ENCODE assay signal across 25 cellular contexts in genomic region chr6:116575227-116575626, GRCh38. TPM values are rescaled to one million over a fixed set of nuclear protein-coding genes. Genes with fewer than 3 reads are reported as not detected.
DNase-seq lines count a peak whose midpoint lies in the region; ATAC-seq and TF ChIP-seq lines count a peak whose summit lies in the region.
"Had no signal": no experiment of that assay in that cellular context is flagged by ENCODE, and none has a peak within 500 bp of the region (broad histone marks: within the 10 kb centered on the region; RNA-seq: fewer than 3 reads in every experiment).

No MANE protein-coding gene starts in this region.

- H3K4me3 ChIP-seq in SK-N-SH (ENCODE audit: low read depth in 2 of 2, low read length in 1 of 2) = no peak overlapping the region
- H3K4me3 ChIP-seq: BLaER1 treated with 17β-estradiol and CSF1 and Interleukin-3, amounts not matched to agents 10 nM and 100 nM; GM12878; GM23248 had no signal

- peak overlapping the region; percentile 40 for H3K27ac Mint-ChIP-seq in stimulated activated effector memory CD8-positive, alpha-beta T cell treated with anti-CD3 and anti-CD28 coated beads, Interleukin-12 subunit alpha, Interleukin-12 subunit beta, amount 100 ng/mL, for 72 hours
- H3K27ac Mint-ChIP-seq in activated CD4-positive, alpha-beta T cell treated with anti-CD3 and anti-CD28 coated beads, Interleukin-2, amount 10 ng/mL, durations not matched to agents 24 days and 14 days = no peak overlapping the region
- H3K27ac Mint-ChIP-seq: CD4-positive, alpha-beta T cell; CD8-positive, alpha-beta memory T cell had no signal

- peaks cover 76% of the 10 kb centered on the region for H3K36me3 Mint-ChIP-seq in stimulated activated effector memory CD8-positive, alpha-beta T cell treated with anti-CD3 and anti-CD28 coated beads, Interleukin-12 subunit alpha, Interleukin-12 subunit beta, amount 100 ng/mL, for 72 hours
- peaks cover 38% of the 10 kb centered on the region for H3K36me3 Mint-ChIP-seq in activated CD4-positive, alpha-beta T cell treated with anti-CD3 and anti-CD28 coated beads, Interleukin-2, amount 10 ng/mL, durations not matched to agents 24 days and 14 days (ENCODE audit: low read depth)
- peaks cover 30% of the 10 kb centered on the region for H3K36me3 Mint-ChIP-seq in activated T-cell treated with anti-CD3 and anti-CD28 coated beads, Interleukin-2, amount 50 U/mL, for 4 hours (ENCODE audit: insufficient read depth)

- H3K9me2 ChIP-seq in SK-N-SH = no peaks in the 10 kb centered on the region

- no peak for TF ChIP-seq CTCF in SK-N-SH (IDR thresholded peaks at IDR 0.05)

- POLR2A ChIA-PET in SK-N-SH (lab: Yijun Ruan, JAX) = no interaction called here

- peaks cover under 1 to 10% of the 10 kb centered on the region in 2 experiments; a peak in 3 of 4 replicates for H3K4me1 ChIP-seq in SK-N-SH (ENCODE audit: control insufficient read depth in 1 of 2, insufficient read depth in 2 of 2, low read depth in 1 of 2, low read length in 1 of 2)
- H3K4me1 ChIP-seq: BE2C had no signal

- 94% methylated on average over 2 of the region's 2 CpGs for WGBS in SK-N-SH (ENCODE audit: low lambda C conversion rate)

- ATAC-seq in SK-N-SH treated with all-trans-retinoic acid at 6 μM for 48 hours = no peak
- ATAC-seq in stimulated activated effector memory CD8-positive, alpha-beta T cell treated with anti-CD3 and anti-CD28 coated beads, Interleukin-12 subunit alpha, Interleukin-12 subunit beta, amount 100 ng/mL, for 72 hours = no peak
- ATAC-seq in activated T-cell treated with anti-CD3 and anti-CD28 coated beads, Interleukin-2, amount 50 U/mL, for 4 hours = no peak
- ATAC-seq: GM12878 had no signal

- H3K4me2 ChIP-seq in SK-N-SH = no peak overlapping the region
- H3K4me2 ChIP-seq: BLaER1 treated with 17β-estradiol and CSF1 and Interleukin-3, amounts not matched to agents 10 nM and 100 nM had no signal

- peaks cover 7% of the 10 kb centered on the region for H3F3A ChIP-seq in SK-N-SH (replicated peaks; ENCODE audit: insufficient read depth)

- intact Hi-C loops in activated CD4-positive, alpha-beta T cell treated with anti-CD3 and anti-CD28 coated beads, Interleukin-2, amount 10 ng/mL, durations not matched to agents 24 days and 14 days (cut with micrococcal nuclease) = loop anchor here (10.0 kb wide), 1 partner anchor 1580 kb away; no protein-coding TSS in a partner anchor

- H2AFZ ChIP-seq in SK-N-SH (ENCODE audit: low read depth) = no peak overlapping the region
- H2AFZ ChIP-seq: GM23248 had no signal

- no peaks in the 10 kb centered on the region for H3K9me3 Mint-ChIP-seq in stimulated activated effector memory CD8-positive, alpha-beta T cell treated with anti-CD3 and anti-CD28 coated beads, Interleukin-12 subunit alpha, Interleukin-12 subunit beta, amount 100 ng/mL, for 72 hours
- no peaks in the 10 kb centered on the region for H3K9me3 Mint-ChIP-seq in activated CD4-positive, alpha-beta T cell treated with anti-CD3 and anti-CD28 coated beads, Interleukin-2, amount 10 ng/mL, durations not matched to agents 24 days and 14 days
- H3K9me3 Mint-ChIP-seq in activated T-cell treated with anti-CD3 and anti-CD28 coated beads, Interleukin-2, amount 50 U/mL, for 4 hours = no peaks in the 10 kb centered on the region
- H3K9me3 Mint-ChIP-seq: CD4-positive, alpha-beta T cell; CD8-positive, alpha-beta memory T cell had no signal

- no peaks in the 10 kb centered on the region for H3K27me3 ChIP-seq in SK-N-SH (ENCODE audit: insufficient read depth)
- H3K27me3 ChIP-seq: BE2C; BLaER1 treated with 17β-estradiol and CSF1 and Interleukin-3, amounts not matched to agents 10 nM and 100 nM had no signal

- peaks cover 46% of the 10 kb centered on the region for H3K4me1 Mint-ChIP-seq in stimulated activated effector memory CD8-positive, alpha-beta T cell treated with anti-CD3 and anti-CD28 coated beads, Interleukin-12 subunit alpha, Interleukin-12 subunit beta, amount 100 ng/mL, for 72 hours
- H3K4me1 Mint-ChIP-seq in activated CD4-positive, alpha-beta T cell treated with anti-CD3 and anti-CD28 coated beads, Interleukin-2, amount 10 ng/mL, durations not matched to agents 24 days and 14 days = peaks cover 36% of the 10 kb centered on the region
- peaks cover 54% of the 10 kb centered on the region for H3K4me1 Mint-ChIP-seq in activated T-cell treated with anti-CD3 and anti-CD28 coated beads, Interleukin-2, amount 50 U/mL, for 4 hours (ENCODE audit: low read depth)

- TF ChIP-seq EP300 in SK-N-SH (IDR thresholded peaks at IDR 0.05; ENCODE audit: borderline replicate concordance in 1 of 2, low read depth in 1 of 2, low read length in 1 of 2) = no peak

- no peak overlapping the region for H3K27ac ChIP-seq in SK-N-SH (ENCODE audit: low read depth in 2 of 2, low read length in 1 of 2)
- H3K27ac ChIP-seq: 22Rv1; BLaER1 treated with 17β-estradiol and CSF1 and Interleukin-3, amounts not matched to agents 10 nM and 100 nM; GM23248 had no signal

- DNase-seq in SK-N-SH = no peak
- peak; percentile 81 for DNase-seq in NCI-H82 treated with DMSO at 0.1 percent for 48 hours (lab: John Stamatoyannopoulos, UW; ENCODE audit: unreplicated experiment)
- DNase-seq in iris pigment epithelial cell (ENCODE audit: low read depth) = peak; percentile 34
- DNase-seq in stimulated activated effector memory CD8-positive, alpha-beta T cell treated with anti-CD3 and anti-CD28 coated beads, Interleukin-12 subunit alpha, Interleukin-12 subunit beta, amount 100 ng/mL, for 72 hours (ENCODE audit: low spot score in 2 of 2) = no peak
- no peak for DNase-seq in activated CD4-positive, alpha-beta T cell treated with anti-CD3 and anti-CD28 coated beads, Interleukin-2, amount 10 ng/mL, durations not matched to agents 24 days and 14 days
- no peak for DNase-seq in activated T-cell treated with anti-CD3 and anti-CD28 coated beads, Interleukin-2, amount 50 U/mL, for 4 hours
- DNase-seq in NCI-H774 (lab: John Stamatoyannopoulos, UW) = no peak
- DNase-seq: ACHN; AML-193; BE2C; CD4-positive, alpha-beta T cell; CD8-positive, alpha-beta memory T cell; DMS 273 treated with DMSO at 0.1 percent for 48 hours; DMS79; EL; GDM1; GM23248; H7; HCEC 1CT had no signal

- no peaks in the 10 kb centered on the region for H3K27me3 Mint-ChIP-seq in activated CD4-positive, alpha-beta T cell treated with anti-CD3 and anti-CD28 coated beads, Interleukin-2, amount 10 ng/mL, durations not matched to agents 24 days and 14 days
- no peaks in the 10 kb centered on the region for H3K27me3 Mint-ChIP-seq in activated T-cell treated with anti-CD3 and anti-CD28 coated beads, Interleukin-2, amount 50 U/mL, for 4 hours (ENCODE audit: low read depth)
- H3K27me3 Mint-ChIP-seq: CD4-positive, alpha-beta T cell had no signal

- H4K20me1 ChIP-seq in SK-N-SH (ENCODE audit: insufficient read depth) = no peaks in the 10 kb centered on the region

- peaks cover 17 to 38% of the 10 kb centered on the region in 2 experiments for H3K36me3 ChIP-seq in SK-N-SH (replicated peaks in 1 of 2; ENCODE audit: control insufficient read depth in 1 of 2, insufficient read depth in 2 of 2, low read length in 1 of 2)

- peaks cover 92% of the 10 kb centered on the region for H3K79me2 ChIP-seq in SK-N-SH (ENCODE audit: insufficient read depth)

- H3K9ac ChIP-seq in SK-N-SH = no peak overlapping the region
- H3K9ac ChIP-seq: BLaER1 treated with 17β-estradiol and CSF1 and Interleukin-3, amounts not matched to agents 10 nM and 100 nM; GM23248 had no signal

- CTCF ChIA-PET in SK-N-SH (lab: Yijun Ruan, JAX) = interaction anchor here (2.7 kb wide), 1 partner anchor 288 kb away, joined by 8 read pairs; no protein-coding TSS in a partner anchor

- no peaks in the 10 kb centered on the region for H3K9me3 ChIP-seq in SK-N-SH
- H3K9me3 ChIP-seq: BE2C; BLaER1 treated with 17β-estradiol and CSF1 and Interleukin-3, amounts not matched to agents 10 nM and 100 nM had no signal

- H3K4me3 Mint-ChIP-seq in stimulated activated effector memory CD8-positive, alpha-beta T cell treated with anti-CD3 and anti-CD28 coated beads, Interleukin-12 subunit alpha, Interleukin-12 subunit beta, amount 100 ng/mL, for 72 hours = no peak overlapping the region
- no peak overlapping the region for H3K4me3 Mint-ChIP-seq in activated CD4-positive, alpha-beta T cell treated with anti-CD3 and anti-CD28 coated beads, Interleukin-2, amount 10 ng/mL, durations not matched to agents 24 days and 14 days
- no peak overlapping the region for H3K4me3 Mint-ChIP-seq in activated T-cell treated with anti-CD3 and anti-CD28 coated beads, Interleukin-2, amount 50 U/mL, for 4 hours
- H3K4me3 Mint-ChIP-seq: CD14-positive monocyte had no signal

- TF ChIP-seq RAD21 in SK-N-SH (IDR thresholded peaks at IDR 0.05; ENCODE audit: low read length) = no peak

TF ChIP-seq in SK-N-SH, 30 proteins besides CTCF, POLR2A, EP300 and RAD21 (continues in another document):
- TF ChIP-seq TCF12 (IDR thresholded peaks at IDR 0.05) = no peak

RNA-seq across cellular contexts. Expression of gene RWDD1, which starts 3.9 kb away (rescaled TPM):
- 17.7 and 18.8 TPM in 2 replicates for polyA plus RNA-seq in SK-N-SH (2012; rRNA removed)
- 24.6 and 37.6 TPM in 2 replicates for polyA plus RNA-seq in SK-N-SH (2012; cell fraction: cytosol; rRNA removed)
- 5.1 and 6.7 TPM in 2 replicates for polyA plus RNA-seq in SK-N-SH (2012; cell fraction: nucleus; rRNA removed)
- total RNA-seq in activated CD4-positive, alpha-beta T cell treated with anti-CD3 and anti-CD28 coated beads, Interleukin-2, amount 10 ng/mL, durations not matched to agents 24 days and 14 days = 44.4 and 46.8 TPM in 2 replicates
- total RNA-seq in activated T-cell treated with anti-CD3 and anti-CD28 coated beads, Interleukin-2, amount 50 U/mL, for 4 hours = 10 to 100 TPM; 53.6 to 58.6 (median 57.6) TPM

RNA-seq across cellular contexts. Expression of gene CALHM4, which starts 21.7 kb away (rescaled TPM):
- not detected in 2 replicates for polyA plus RNA-seq in SK-N-SH (2012; rRNA removed)
- polyA plus RNA-seq in SK-N-SH (2012; cell fraction: cytosol; rRNA removed) = 0.04 and 0.05 TPM in 2 replicates
- polyA plus RNA-seq in SK-N-SH (2012; cell fraction: nucleus; rRNA removed) = 0.05 TPM in 1 of 2 replicates, not detected in the other
- not detected in 2 replicates for total RNA-seq in activated CD4-positive, alpha-beta T cell treated with anti-CD3 and anti-CD28 coated beads, Interleukin-2, amount 10 ng/mL, durations not matched to agents 24 days and 14 days
- total RNA-seq in activated T-cell treated with anti-CD3 and anti-CD28 coated beads, Interleukin-2, amount 50 U/mL, for 4 hours = not detected
- total RNA-seq: CD4-positive, alpha-beta T cell; CD8-positive, alpha-beta memory T cell; GM12878; GM23248; H1; H7 had no signal
- polyA plus RNA-seq: CD14-positive monocyte; CD8-positive, alpha-beta memory T cell; GM12878; GM23248; H1 had no signal

RNA-seq across cellular contexts. Expression of gene TRAPPC3L, which starts 29.7 kb away (rescaled TPM):
- polyA plus RNA-seq in SK-N-SH (2012; rRNA removed) = 0.03 and 0.11 TPM in 2 replicates
- polyA plus RNA-seq in SK-N-SH (2012; cell fraction: cytosol; rRNA removed) = 0.05 and 0.09 TPM in 2 replicates
- polyA plus RNA-seq in SK-N-SH (2012; cell fraction: nucleus; rRNA removed) = 0.07 TPM in 1 of 2 replicates, not detected in the other
- not detected in 2 replicates for total RNA-seq in activated CD4-positive, alpha-beta T cell treated with anti-CD3 and anti-CD28 coated beads, Interleukin-2, amount 10 ng/mL, durations not matched to agents 24 days and 14 days
- total RNA-seq in activated T-cell treated with anti-CD3 and anti-CD28 coated beads, Interleukin-2, amount 50 U/mL, for 4 hours = not detected
- total RNA-seq: CD4-positive, alpha-beta T cell; CD8-positive, alpha-beta memory T cell; GM12878; GM23248; H1; H7 had no signal
- polyA plus RNA-seq: CD8-positive, alpha-beta memory T cell; GM12878; GM23248; H1 had no signal

RNA-seq across cellular contexts. Expression of gene RSPH4A, which starts 41.1 kb away (rescaled TPM):
- polyA plus RNA-seq in SK-N-SH (2012; rRNA removed) = 0.30 and 0.37 TPM in 2 replicates
- polyA plus RNA-seq in SK-N-SH (2012; cell fraction: cytosol; rRNA removed) = 0.26 and 0.27 TPM in 2 replicates
- 0.81 and 0.89 TPM in 2 replicates for polyA plus RNA-seq in SK-N-SH (2012; cell fraction: nucleus; rRNA removed)
- total RNA-seq in activated CD4-positive, alpha-beta T cell treated with anti-CD3 and anti-CD28 coated beads, Interleukin-2, amount 10 ng/mL, durations not matched to agents 24 days and 14 days = 0.14 and 0.21 TPM in 2 replicates
- under 1 TPM; 0.29 to 0.43 (median 0.40) TPM for total RNA-seq in activated T-cell treated with anti-CD3 and anti-CD28 coated beads, Interleukin-2, amount 50 U/mL, for 4 hours
- total RNA-seq: GM23248 had no signal
- polyA plus RNA-seq: CD14-positive monocyte; CD8-positive, alpha-beta memory T cell had no signal

Comparison
In these comparisons a context has a peak if more than half of its experiments do, and no peak if none do; other contexts are left out.
1. DNase-seq: peak in NCI-H82 treated with DMSO at 0.1 percent for 48 hours (single experiment) and iris pigment epithelial cell (single experiment); none in SK-N-SH (single experiment), stimulated activated effector memory CD8-positive, alpha-beta T cell treated with anti-CD3 and anti-CD28 coated beads, Interleukin-12 subunit alpha, Interleukin-12 subunit beta, amount 100 ng/mL, for 72 hours (0 of 2), activated CD4-positive, alpha-beta T cell treated with anti-CD3 and anti-CD28 coated beads, Interleukin-2, amount 10 ng/mL, durations not matched to agents 24 days and 14 days (single experiment), activated T-cell treated with anti-CD3 and anti-CD28 coated beads, Interleukin-2, amount 50 U/mL, for 4 hours (single experiment) and NCI-H774 (single experiment).